ENCODE assay signal across 9 cellular contexts in genomic region chr4:75630932-75631320, GRCh38. TPM values are rescaled to one million over a fixed set of nuclear protein-coding genes. Genes with fewer than 3 reads are reported as not detected.
DNase-seq lines count a peak whose midpoint lies in the region; ATAC-seq and TF ChIP-seq lines count a peak whose summit lies in the region.
"Had no signal": no experiment of that assay in that cellular context is flagged by ENCODE, and none has a peak within 500 bp of the region (broad histone marks: within the 10 kb centered on the region; RNA-seq: fewer than 3 reads in every experiment).

No MANE protein-coding gene starts in this region.

- H3K27me3 Mint-ChIP-seq in activated B cell treated with CpG ODN at 0.5 μM for 24 hours (no peaks in the 10 kb centered on the region), glutamatergic neuron (ENCODE audit: unreplicated experiment) (no peaks in the 10 kb centered on the region)

- H3K18ac ChIP-seq in trophoblast cell (ENCODE audit: low read length): no peak overlapping the region

- CTCF ChIA-PET in activated B cell treated with CpG ODN at 0.5 μM for 24 hours (lab: Charles Lee): no interaction called here

- no peak overlapping the region for H2BK120ac ChIP-seq in trophoblast cell (ENCODE audit: insufficient read depth, low read length, poor library complexity)

- H3K4me2 ChIP-seq in DOHH2 (ENCODE audit: low read length) (peak overlapping the region; percentile 45), trophoblast cell (ENCODE audit: low read length) (peak overlapping the region; percentile 86)

- H3K14ac ChIP-seq in trophoblast cell (ENCODE audit: low read length): no peak overlapping the region

- no peaks in the 10 kb centered on the region for H3F3A ChIP-seq in DOHH2 (ENCODE audit: control insufficient read depth, insufficient read depth)

- H3K4me1 ChIP-seq in DOHH2 (ENCODE audit: control insufficient read depth, low read length): peaks cover 4% of the 10 kb centered on the region
- peaks cover 3 to 4% of the 10 kb centered on the region in 2 experiments for H3K4me1 ChIP-seq in trophoblast cell (ENCODE audit: control insufficient read depth in 1 of 2, insufficient read depth in 2 of 2, low read length in 2 of 2)

- H3K27ac ChIP-seq in DOHH2 (ENCODE audit: low read depth, low read length) (no peak overlapping the region), trophoblast cell (ENCODE audit: low read depth, low read length) (no peak overlapping the region)

- peak overlapping the region; percentile 13 for H2AFZ ChIP-seq in trophoblast cell (ENCODE audit: insufficient read depth, low read length, poor library complexity)

- peak overlapping the region; percentile 87 for H3K4me3 Mint-ChIP-seq in activated B cell treated with CpG ODN at 0.5 μM for 24 hours
- peak overlapping the region; percentile 92 for H3K4me3 Mint-ChIP-seq in glutamatergic neuron (ENCODE audit: unreplicated experiment)

- H3K9me2 ChIP-seq in DOHH2 (replicated peaks; ENCODE audit: control insufficient read depth, low read length): no peaks in the 10 kb centered on the region

- no peaks in the 10 kb centered on the region for H3K79me1 ChIP-seq in trophoblast cell (ENCODE audit: low read length)

- intact Hi-C loops in activated B cell treated with CpG ODN at 0.5 μM for 24 hours (cut with micrococcal nuclease): loop anchor here (1.0 to 2.0 kb wide), 4 partner anchors 42 to 116 kb away; partner anchors contain the start of genes G3BP2, RCHY1, THAP6 and USO1

- H3K79me2 ChIP-seq in DOHH2 (ENCODE audit: control insufficient read depth, low read length): no peaks in the 10 kb centered on the region
- no peaks in the 10 kb centered on the region for H3K79me2 ChIP-seq in trophoblast cell (ENCODE audit: control insufficient read depth, insufficient read depth, low read length, poor library complexity)

- WGBS in trophoblast cell (ENCODE audit: extremely low coverage, insufficient coverage, insufficient read length): no CpG with 5 or more reads among the region's 9 CpGs

- H2BK5ac ChIP-seq in trophoblast cell (ENCODE audit: low read depth, low read length, poor library complexity): no peak overlapping the region

- no peaks in the 10 kb centered on the region for H3K9me3 ChIP-seq in DOHH2 (ENCODE audit: control insufficient read depth, insufficient read depth, low read length)
- H3K9me3 ChIP-seq in trophoblast cell (ENCODE audit: insufficient read depth, low read depth, low read length): no peaks in the 10 kb centered on the region

- ATAC-seq in activated B cell treated with CpG ODN at 0.5 μM for 24 hours (ENCODE audit: low read depth): no peak
- ATAC-seq in GM19023 (IDR thresholded peaks at IDR 0.05; ENCODE audit: unreplicated experiment): no peak
- no peak for ATAC-seq in HG02973 (IDR thresholded peaks at IDR 0.05; ENCODE audit: unreplicated experiment)
- ATAC-seq in GM18868 (IDR thresholded peaks at IDR 0.05; ENCODE audit: unreplicated experiment): no peak

- no peak overlapping the region for H3K9ac ChIP-seq in trophoblast cell (ENCODE audit: low read length)

- peak overlapping the region; percentile 62 for H3K4me3 ChIP-seq in DOHH2 (ENCODE audit: low read length)
- H3K4me3 ChIP-seq in trophoblast cell (ENCODE audit: low read depth, low read length): peak overlapping the region; percentile 81

- no peak overlapping the region for H2BK12ac ChIP-seq in trophoblast cell (ENCODE audit: low read length)

- no peak overlapping the region for H4K91ac ChIP-seq in trophoblast cell (ENCODE audit: low read depth, low read length)

- no peak overlapping the region for H4K12ac ChIP-seq in trophoblast cell (ENCODE audit: low read depth, low read length)

- POLR2A ChIA-PET in activated B cell treated with CpG ODN at 0.5 μM for 24 hours (lab: Charles Lee): interaction anchor here (0.8 to 1.8 kb wide), 4 partner anchors 43 to 93 kb away, joined by 4 to 8 read pairs (median 6); partner anchors contain the start of gene USO1

- no peaks in the 10 kb centered on the region for H3K36me3 ChIP-seq in DOHH2 (ENCODE audit: control insufficient read depth, low read length)
- no peaks in the 10 kb centered on the region for H3K36me3 ChIP-seq in trophoblast cell (ENCODE audit: control insufficient read depth in 1 of 2, insufficient read depth in 2 of 2, low read length in 2 of 2)

- H3K23ac ChIP-seq in trophoblast cell (ENCODE audit: low read length): no peak overlapping the region

- no peaks in the 10 kb centered on the region for H3K36me3 Mint-ChIP-seq in activated B cell treated with CpG ODN at 0.5 μM for 24 hours (ENCODE audit: low read depth)
- no peaks in the 10 kb centered on the region for H3K36me3 Mint-ChIP-seq in glutamatergic neuron (ENCODE audit: unreplicated experiment)

- H4K8ac ChIP-seq in trophoblast cell (ENCODE audit: low read depth, low read length): peak overlapping the region; percentile 13

- no peak overlapping the region for H3K4ac ChIP-seq in trophoblast cell (ENCODE audit: low read depth, low read length)

- H3K9me3 Mint-ChIP-seq in activated B cell treated with CpG ODN at 0.5 μM for 24 hours (no peaks in the 10 kb centered on the region), glutamatergic neuron (ENCODE audit: unreplicated experiment) (no peaks in the 10 kb centered on the region)

- H4K20me1 ChIP-seq in DOHH2 (ENCODE audit: control insufficient read depth, insufficient read depth, low read depth, low read length): no peaks in the 10 kb centered on the region

- peaks cover 8% of the 10 kb centered on the region for H3K4me1 Mint-ChIP-seq in activated B cell treated with CpG ODN at 0.5 μM for 24 hours
- no peaks in the 10 kb centered on the region for H3K4me1 Mint-ChIP-seq in glutamatergic neuron (ENCODE audit: low read depth, unreplicated experiment)

- H2AK5ac ChIP-seq in trophoblast cell (ENCODE audit: low read length): no peak overlapping the region

- H3K27me3 ChIP-seq in DOHH2 (ENCODE audit: control insufficient read depth, low read length): no peaks in the 10 kb centered on the region
- no peaks in the 10 kb centered on the region for H3K27me3 ChIP-seq in trophoblast cell (ENCODE audit: insufficient read depth, low read length)

- TF ChIP-seq CTCF in DOHH2 (IDR thresholded peaks at IDR 0.05; ENCODE audit: low read depth, low read length, poor library complexity, severe bottlenecking) (no peak), activated B cell treated with CpG ODN at 0.5 μM for 24 hours (IDR thresholded peaks at IDR 0.05) (no peak), glutamatergic neuron (IDR thresholded peaks at IDR 0.05; ENCODE audit: partially characterized antibody, unreplicated experiment) (no peak)

- peak overlapping the region; percentile 33 for H3K27ac Mint-ChIP-seq in activated B cell treated with CpG ODN at 0.5 μM for 24 hours
- H3K27ac Mint-ChIP-seq in glutamatergic neuron (ENCODE audit: unreplicated experiment): no peak overlapping the region

- DNase-seq in activated B cell treated with CpG ODN at 0.5 μM for 24 hours (no peak), glutamatergic neuron (no peak), trophoblast cell (no peak), NCI-H1436 (lab: John Stamatoyannopoulos, UW) (no peak)

RNA-seq across cellular contexts. Expression of gene CDKL2, which starts 0.6 kb away (rescaled TPM):
- total RNA-seq in activated B cell treated with CpG ODN at 0.5 μM for 24 hours (not detected in 2 replicates), glutamatergic neuron (ENCODE audit: unreplicated experiment) (1.6 TPM)
- 0.19 and 0.32 TPM in 2 replicates for polyA plus RNA-seq in trophoblast cell (2013)
- total RNA-seq: SK-MEL-5 had no signal

RNA-seq across cellular contexts. Expression of gene G3BP2, which starts 42.3 kb away (rescaled TPM):
- total RNA-seq in activated B cell treated with CpG ODN at 0.5 μM for 24 hours: 98.2 and 103 TPM in 2 replicates
- 245 TPM for total RNA-seq in glutamatergic neuron (ENCODE audit: unreplicated experiment)
- polyA plus RNA-seq in trophoblast cell (2013): 96.0 and 96.1 TPM in 2 replicates
